Comparison of ENCODE assay signal across 1 cellular context in genomic region chr9:137077010-137077747, GRCh38.
A peak's percentile ranks its signal among the peaks of the same experiment; 100 is the strongest.
TF ChIP-seq lines count a peak whose summit lies in the region.

TSS of gene UAP1L1 (plus strand) at chr9:137077517. CDS start at chr9:137077533, 16 bp downstream.

TF ChIP-seq in GM12878, 131 proteins besides CTCF, POLR2A, EP300 and RAD21 (continued from another document and continues in another):
- TF ChIP-seq MYB (IDR thresholded peaks at IDR 0.05; ENCODE audit: borderline replicate concordance, low read depth, low read length): no peak
- TF ChIP-seq HCFC1 (IDR thresholded peaks at IDR 0.05; ENCODE audit: low read length): no peak
- TF ChIP-seq ZBTB40 (IDR thresholded peaks at IDR 0.05; ENCODE audit: borderline replicate concordance): no peak
- no peak for TF ChIP-seq ZNF622 (IDR thresholded peaks at IDR 0.05)
- TF ChIP-seq FOXK2 (IDR thresholded peaks at IDR 0.05): no peak
- peak; percentile 74 for TF ChIP-seq IKZF1 (conservative IDR thresholded peaks at IDR 0.05)
- TF ChIP-seq NFYA (IDR thresholded peaks at IDR 0.05; ENCODE audit: borderline replicate concordance, low read depth, low read length): no peak
- TF ChIP-seq KAT2A (conservative IDR thresholded peaks at IDR 0.05; ENCODE audit: control insufficient read depth, low read depth, low read length): no peak
- TF ChIP-seq PML (IDR thresholded peaks at IDR 0.05; ENCODE audit: low read length): no peak
- TF ChIP-seq MEF2B (IDR thresholded peaks at IDR 0.05; ENCODE audit: partially characterized antibody, poor library complexity, severe bottlenecking): peak; percentile 35
- TF ChIP-seq NR2C2 (IDR thresholded peaks at IDR 0.05; ENCODE audit: borderline replicate concordance, control insufficient read depth, insufficient read length, low read depth): no peak
- no peak for TF ChIP-seq ZBTB33 (IDR thresholded peaks at IDR 0.05)
- TF ChIP-seq IRF5 (IDR thresholded peaks at IDR 0.05; ENCODE audit: borderline replicate concordance): no peak
- TF ChIP-seq NR2F1 (conservative IDR thresholded peaks at IDR 0.05): peak; percentile 62
- no peak for TF ChIP-seq SIX5 (IDR thresholded peaks at IDR 0.05; ENCODE audit: low read depth, low read length, severe bottlenecking)
- peak; percentile 45 for TF ChIP-seq SP1 (IDR thresholded peaks at IDR 0.05; ENCODE audit: low read depth, low read length)
- TF ChIP-seq USF2 (IDR thresholded peaks at IDR 0.05; ENCODE audit: borderline replicate concordance, low read depth, low read length): peak; percentile 15
- TF ChIP-seq EED (IDR thresholded peaks at IDR 0.05; ENCODE audit: low read depth): no peak
- no peak for TF ChIP-seq GABPA (IDR thresholded peaks at IDR 0.05; ENCODE audit: low read depth)
- TF ChIP-seq HDGF (IDR thresholded peaks at IDR 0.05): peak; percentile 61; the same call in 1 of the 2 replicates
- no peak for TF ChIP-seq PAX8 (IDR thresholded peaks at IDR 0.05)
- no peak for TF ChIP-seq ZNF274 (IDR thresholded peaks at IDR 0.05; ENCODE audit: insufficient read depth, insufficient read length)
- no peak for TF ChIP-seq TBL1XR1 (IDR thresholded peaks at IDR 0.05; ENCODE audit: low read depth, low read length)
- TF ChIP-seq SMAD1 (IDR thresholded peaks at IDR 0.05; ENCODE audit: low read depth, partially characterized antibody): no peak
- no peak for TF ChIP-seq SIN3A (IDR thresholded peaks at IDR 0.05; ENCODE audit: low read depth, low read length)
- no peak for TF ChIP-seq PBX3 (IDR thresholded peaks at IDR 0.05; ENCODE audit: insufficient replicate concordance, low read depth, low read length)
- peak; percentile 43 for TF ChIP-seq MYC (IDR thresholded peaks at IDR 0.05; ENCODE audit: insufficient read depth, insufficient read length, insufficient replicate concordance, low read length, severe bottlenecking)
- no peak for TF ChIP-seq REST (IDR thresholded peaks at IDR 0.05; ENCODE audit: low read depth, low read length)
- TF ChIP-seq KLF5 (IDR thresholded peaks at IDR 0.05; ENCODE audit: partially characterized antibody): no peak
- no peak for TF ChIP-seq MTA3 (IDR thresholded peaks at IDR 0.05; ENCODE audit: borderline replicate concordance, low read length)
- TF ChIP-seq MTA2 (IDR thresholded peaks at IDR 0.05; ENCODE audit: low read depth): no peak
- TF ChIP-seq RBBP5 (conservative IDR thresholded peaks at IDR 0.05): no peak
- TF ChIP-seq IRF3 (IDR thresholded peaks at IDR 0.05): no peak
- TF ChIP-seq POU2F2 (IDR thresholded peaks at IDR 0.05; ENCODE audit: borderline replicate concordance, low read depth, low read length): no peak
- no peak for TF ChIP-seq E2F4 (IDR thresholded peaks at IDR 0.05; ENCODE audit: low read depth, low read length)
- TF ChIP-seq NFXL1 (IDR thresholded peaks at IDR 0.05; ENCODE audit: borderline replicate concordance): no peak
- TF ChIP-seq BACH1 (IDR thresholded peaks at IDR 0.05; ENCODE audit: borderline replicate concordance): peak; percentile 96
- TF ChIP-seq SMC3 (IDR thresholded peaks at IDR 0.05; ENCODE audit: borderline replicate concordance, low read length): no peak
- no peak for TF ChIP-seq E2F8 (IDR thresholded peaks at IDR 0.05; ENCODE audit: low read depth, partially characterized antibody)
- no peak for TF ChIP-seq ESRRA (IDR thresholded peaks at IDR 0.05; ENCODE audit: low read length)
- TF ChIP-seq NKRF (conservative IDR thresholded peaks at IDR 0.05): no peak; the same call in none of the 2 replicates
- no peak for TF ChIP-seq SPI1 (IDR thresholded peaks at IDR 0.05; ENCODE audit: borderline replicate concordance, insufficient read depth, low read depth, low read length)
- no peak for TF ChIP-seq CBX5 (IDR thresholded peaks at IDR 0.05; ENCODE audit: low read depth)
